Comparison of ENCODE assay signal across 8 cellular contexts in genomic region chr6:152552616-152553209, GRCh38.
A peak's percentile ranks its signal among the peaks of the same experiment; 100 is the strongest.
DNase-seq lines count a peak whose midpoint lies in the region; ATAC-seq lines count a peak whose summit lies in the region.

No MANE protein-coding gene starts in this region.

- H3K9me3 Mint-ChIP-seq in central memory CD8-positive, alpha-beta T cell: peaks cover 9% of the 10 kb centered on the region

- peak; percentile 44 for DNase-seq in activated CD4-positive, alpha-beta T cell treated with anti-CD3 and anti-CD28 coated beads for 48 hours
- no peak for DNase-seq in activated CD4-positive, alpha-beta T cell treated with anti-CD3 and anti-CD28 coated beads for 1 hour
- DNase-seq in HS-27A (ENCODE audit: low read depth) (peak; percentile 34), RPMI7951 (ENCODE audit: low read depth) (peak; percentile 77), kidney tubule cell (ENCODE audit: low spot score) (peak; percentile 63)
- DNase-seq in central memory CD8-positive, alpha-beta T cell (ENCODE audit: low spot score in 2 of 2): peak in 1 of 2 donors; percentile 30
- DNase-seq in stimulated activated naive CD8-positive, alpha-beta T cell treated with anti-CD3 and anti-CD28 coated beads, Interleukin-15, Interleukin-2, amounts not matched to agents 100 U/mL and 50 U/mL, for 24 hours: peak; percentile 29

- peak; percentile 92 for ATAC-seq in GM21576 (IDR thresholded peaks at IDR 0.05; ENCODE audit: unreplicated experiment)
- ATAC-seq in central memory CD8-positive, alpha-beta T cell (replicated peaks; ENCODE audit: extremely low read depth, poor library complexity, severe bottlenecking): peak; percentile 65
- peak; percentile 69 for ATAC-seq in stimulated activated naive CD8-positive, alpha-beta T cell treated with anti-CD3 and anti-CD28 coated beads, Interleukin-15, Interleukin-2, amounts not matched to agents 100 U/mL and 50 U/mL, for 24 hours

- H3K36me3 Mint-ChIP-seq in central memory CD8-positive, alpha-beta T cell (ENCODE audit: insufficient read depth): no peaks in the 10 kb centered on the region

- H3K4me1 Mint-ChIP-seq in central memory CD8-positive, alpha-beta T cell: peaks cover 51% of the 10 kb centered on the region

- peak overlapping the region; percentile 53 for H3K27ac Mint-ChIP-seq in central memory CD8-positive, alpha-beta T cell (ENCODE audit: low read depth)

- H3K27me3 Mint-ChIP-seq in central memory CD8-positive, alpha-beta T cell: no peaks in the 10 kb centered on the region

- H3K4me3 Mint-ChIP-seq in central memory CD8-positive, alpha-beta T cell: no peak overlapping the region
